ENCODE assay signal across 31 cellular contexts in genomic region chr6:167787896-167788530, GRCh38. TPM values are rescaled to one million over a fixed set of nuclear protein-coding genes. Genes with fewer than 3 reads are reported as not detected.
DNase-seq lines count a peak whose midpoint lies in the region; TF ChIP-seq lines count a peak whose summit lies in the region.
"Had no signal": no experiment of that assay in that cellular context is flagged by ENCODE, and none has a peak within 500 bp of the region (broad histone marks: within the 10 kb centered on the region; RNA-seq: fewer than 3 reads in every experiment).

No MANE protein-coding gene starts in this region.

- no peaks in the 10 kb centered on the region for H3K79me1 ChIP-seq in H9 (ENCODE audit: insufficient read depth, low read depth, low read length, poor library complexity, severe bottlenecking)

- H3K4me1 Mint-ChIP-seq in type B pancreatic cell (ENCODE audit: unreplicated experiment) (peaks cover 5% of the 10 kb centered on the region), H9 (peaks cover 7 to 19% of the 10 kb centered on the region in 2 experiments; a peak in 3 of 4 replicates)
- H3K4me1 Mint-ChIP-seq: activated naive CD8-positive, alpha-beta T cell treated with anti-CD3 and anti-CD28 coated beads for 36 hours; naive thymus-derived CD4-positive, alpha-beta T cell; stimulated activated naive CD8-positive, alpha-beta T cell treated with anti-CD3 and anti-CD28 coated beads, Interleukin-15, amount 100 ng/mL, for 72 hours had no signal

- no peak overlapping the region for H4K91ac ChIP-seq in H9 (ENCODE audit: insufficient read length, low read depth, low read length)

- no peak overlapping the region for H3K27ac Mint-ChIP-seq in type B pancreatic cell
- H3K27ac Mint-ChIP-seq in H9: no peak overlapping the region
- H3K27ac Mint-ChIP-seq: activated naive CD8-positive, alpha-beta T cell treated with anti-CD3 and anti-CD28 coated beads for 36 hours; B cell; CD8-positive, alpha-beta T cell; naive thymus-derived CD4-positive, alpha-beta T cell; stimulated activated naive CD8-positive, alpha-beta T cell treated with anti-CD3 and anti-CD28 coated beads, Interleukin-15, amount 100 ng/mL, for 72 hours had no signal

- H3K4ac ChIP-seq in H9 (ENCODE audit: low read depth, low read length): no peak overlapping the region

- H3K4me3 ChIP-seq in right atrium auricular region (no peak overlapping the region), left ventricle myocardium inferior (no peak overlapping the region), WERI-Rb-1 (ENCODE audit: low read depth, low read length) (no peak overlapping the region), mesodermal cell (ENCODE audit: extremely low read depth, insufficient read depth, low read length, poor library complexity, severe bottlenecking) (no peak overlapping the region)
- H3K4me3 ChIP-seq: cardiac muscle cell, HAP-1 had no signal

- no peaks in the 10 kb centered on the region for H3K27me3 ChIP-seq in right atrium auricular region
- H3K27me3 ChIP-seq in left ventricle myocardium inferior (ENCODE audit: low read depth): no peaks in the 10 kb centered on the region
- H3K27me3 ChIP-seq in WERI-Rb-1 (ENCODE audit: insufficient read depth, low read depth, severe bottlenecking): no peaks in the 10 kb centered on the region
- H3K27me3 ChIP-seq in H9 (ENCODE audit: insufficient read depth, low read length): no peaks in the 10 kb centered on the region
- H3K27me3 ChIP-seq: cardiac muscle cell had no signal

- WGBS in mesodermal cell (ENCODE audit: insufficient coverage in 2 of 2), 2 experiments: 94 to 96% methylated on average over 12 to 15 of the region's 22 CpGs
- no CpG with 5 or more reads among the region's 22 CpGs for WGBS in H9 (ENCODE audit: extremely low coverage, insufficient read length, low lambda C conversion rate)

- H3K27ac ChIP-seq in right atrium auricular region: no peak overlapping the region
- H3K27ac ChIP-seq in left ventricle myocardium inferior (replicated peaks): no peak overlapping the region
- H3K27ac ChIP-seq in WERI-Rb-1: no peak overlapping the region; the same call in 1 of the 2 replicates
- peak overlapping the region; percentile 64 for H3K27ac ChIP-seq in mesodermal cell (ENCODE audit: low read depth, low read length, severe bottlenecking)
- no peak overlapping the region for H3K27ac ChIP-seq in H9 (ENCODE audit: insufficient read length, low read depth, low read length)
- H3K27ac ChIP-seq: HL-60, KMS-11, VCaP had no signal

- H3K4me2 ChIP-seq in H9 (ENCODE audit: insufficient read depth, insufficient read length, low read length): no peak overlapping the region
- H3K4me2 ChIP-seq: KMS-11 had no signal

- intact Hi-C loops in left ventricle myocardium inferior (cut with micrococcal nuclease): no loop called here

- no peak overlapping the region for H2BK15ac ChIP-seq in H9 (ENCODE audit: low read depth, low read length)

- H2AK5ac ChIP-seq in H9 (ENCODE audit: insufficient read length, low read length): no peak overlapping the region

- H4K5ac ChIP-seq in H9 (ENCODE audit: insufficient read length, low read depth, low read length): no peak overlapping the region

- H3K27me3 Mint-ChIP-seq in type B pancreatic cell (no peaks in the 10 kb centered on the region), H9 (ENCODE audit: low read depth) (peaks cover 1% of the 10 kb centered on the region; the same call in 1 of the 2 replicates)

- H3T11ph ChIP-seq in H9 (ENCODE audit: low read length): no peak overlapping the region

- H3K4me1 ChIP-seq in right atrium auricular region (no peaks in the 10 kb centered on the region), left ventricle myocardium inferior (peaks cover 12% of the 10 kb centered on the region), mesodermal cell (ENCODE audit: control insufficient read depth, insufficient read depth, low read length, poor library complexity, severe bottlenecking) (no peaks in the 10 kb centered on the region), H9 (ENCODE audit: insufficient read depth, low read length) (no peaks in the 10 kb centered on the region)

- peak; percentile 36 for DNase-seq in right atrium auricular region (ENCODE audit: low spot score)
- DNase-seq in left ventricle myocardium inferior: no peak
- peak; percentile 79 for DNase-seq in WERI-Rb-1
- DNase-seq in type B pancreatic cell (ENCODE audit: extremely low spot score, unreplicated experiment): peak; percentile 51
- no peak for DNase-seq in stimulated activated naive CD4-positive, alpha-beta T cell treated with Interleukin-2 at 50 U/mL for 16 hours (lab: John Stamatoyannopoulos, UW)
- no peak for DNase-seq in H9
- DNase-seq in NCI-H1105 (lab: John Stamatoyannopoulos, UW): no peak
- DNase-seq: activated CD4-positive, alpha-beta T cell treated with anti-CD3 and anti-CD28 coated beads for 4 hours; activated effector memory CD4-positive, alpha-beta T cell treated with Interleukin-2 at 50 U/mL for 16 hours; activated naive CD8-positive, alpha-beta T cell treated with anti-CD3 and anti-CD28 coated beads for 36 hours; activated T-cell treated with anti-CD3 and anti-CD28 coated beads, Interleukin-2, amount 50 U/mL, for 1 hour; DMS53; left ventricle myocardium superior; midbrain; MM.1S; naive thymus-derived CD4-positive, alpha-beta T cell; NCI-H2107; NCI-H345; NCI-H69; small intestine; stimulated activated CD4-positive, alpha-beta T cell treated with anti-CD3 and anti-CD28 coated beads, Interleukin-1b, Interleukin-23, amount 100 ng/mL, for 48 hours; stimulated activated naive CD8-positive, alpha-beta T cell treated with anti-CD3 and anti-CD28 coated beads, Interleukin-15, amount 100 ng/mL, for 72 hours; T-helper 9 cell had no signal

- no peaks in the 10 kb centered on the region for H3K79me2 ChIP-seq in H9 (ENCODE audit: insufficient read depth, low read length)

- H3K9me3 ChIP-seq in right atrium auricular region (no peaks in the 10 kb centered on the region), left ventricle myocardium inferior (replicated peaks) (no peaks in the 10 kb centered on the region), WERI-Rb-1 (ENCODE audit: severe bottlenecking) (no peaks in the 10 kb centered on the region), mesodermal cell (ENCODE audit: control insufficient read depth, low read length) (no peaks in the 10 kb centered on the region), H9 (ENCODE audit: control insufficient read depth, low read depth, low read length) (no peaks in the 10 kb centered on the region)
- H3K9me3 ChIP-seq: HAP-1 had no signal

- H4K20me1 ChIP-seq in H9 (ENCODE audit: control insufficient read depth, insufficient read depth, insufficient read length): no peaks in the 10 kb centered on the region

- H3K9ac ChIP-seq in H9 (ENCODE audit: extremely low read depth, insufficient read length, low read length): no peak overlapping the region
- H3K9ac ChIP-seq: KMS-11 had no signal

- H3K18ac ChIP-seq in H9 (ENCODE audit: insufficient read length, low read depth, low read length): no peak overlapping the region

- no peak overlapping the region for H4K8ac ChIP-seq in H9 (replicated peaks; ENCODE audit: insufficient read length, low read depth, low read length)

- no peaks in the 10 kb centered on the region for H3K23me2 ChIP-seq in H9 (ENCODE audit: insufficient read length, low read depth, low read length, poor library complexity, severe bottlenecking)

- H3K36me3 Mint-ChIP-seq in type B pancreatic cell (no peaks in the 10 kb centered on the region), H9 (ENCODE audit: insufficient read depth in 1 of 3, low read depth in 3 of 3) (no peaks in the 10 kb centered on the region)
- H3K36me3 Mint-ChIP-seq: activated naive CD8-positive, alpha-beta T cell treated with anti-CD3 and anti-CD28 coated beads for 36 hours; CD8-positive, alpha-beta T cell; naive thymus-derived CD4-positive, alpha-beta T cell had no signal

- no peak overlapping the region for H2BK12ac ChIP-seq in H9 (ENCODE audit: insufficient read length, low read depth, low read length)

- no peak overlapping the region for H2BK120ac ChIP-seq in H9 (ENCODE audit: low read depth, low read length, poor library complexity, severe bottlenecking)

- H3K4me3 Mint-ChIP-seq in type B pancreatic cell (no peak overlapping the region), H9 (no peak overlapping the region)
- H3K4me3 Mint-ChIP-seq: activated naive CD8-positive, alpha-beta T cell treated with anti-CD3 and anti-CD28 coated beads for 36 hours; B cell; CD8-positive, alpha-beta T cell; naive thymus-derived CD4-positive, alpha-beta T cell; stimulated activated naive CD8-positive, alpha-beta T cell treated with anti-CD3 and anti-CD28 coated beads, Interleukin-15, amount 100 ng/mL, for 72 hours had no signal

- no peak overlapping the region for H2AFZ ChIP-seq in H9 (ENCODE audit: low read length)

- H2BK20ac ChIP-seq in H9 (ENCODE audit: low read depth, low read length, poor library complexity, severe bottlenecking): no peak overlapping the region

- no peak overlapping the region for H3K23ac ChIP-seq in H9 (ENCODE audit: insufficient read length, low read depth, low read length)

- H3K36me3 ChIP-seq in right atrium auricular region (no peaks in the 10 kb centered on the region), left ventricle myocardium inferior (no peaks in the 10 kb centered on the region), WERI-Rb-1 (no peaks in the 10 kb centered on the region), mesodermal cell (ENCODE audit: control insufficient read depth, insufficient read depth, low read length) (no peaks in the 10 kb centered on the region)
- H3K36me3 ChIP-seq: cardiac muscle cell, HAP-1 had no signal

- no peak overlapping the region for H2BK5ac ChIP-seq in H9 (ENCODE audit: insufficient read length, low read length)

- no peak overlapping the region for H3K14ac ChIP-seq in H9 (ENCODE audit: insufficient read depth, low read length)

- TF ChIP-seq CTCF in right atrium auricular region (IDR thresholded peaks at IDR 0.05) (no peak), left ventricle myocardium inferior (IDR thresholded peaks at IDR 0.05; ENCODE audit: borderline replicate concordance) (no peak), WERI-Rb-1 (IDR thresholded peaks at IDR 0.05; ENCODE audit: low read depth, low read length) (no peak), type B pancreatic cell (conservative IDR thresholded peaks at IDR 0.05) (no peak), H9 (conservative IDR thresholded peaks at IDR 0.05) (no peak)

- no peaks in the 10 kb centered on the region for H3K9me3 Mint-ChIP-seq in type B pancreatic cell
- H3K9me3 Mint-ChIP-seq in H9: no peaks in the 10 kb centered on the region
- H3K9me3 Mint-ChIP-seq: activated naive CD8-positive, alpha-beta T cell treated with anti-CD3 and anti-CD28 coated beads for 36 hours; CD8-positive, alpha-beta T cell; stimulated activated naive CD8-positive, alpha-beta T cell treated with anti-CD3 and anti-CD28 coated beads, Interleukin-15, amount 100 ng/mL, for 72 hours had no signal

- no peak overlapping the region for H3K56ac ChIP-seq in H9 (ENCODE audit: insufficient read length, low read depth, low read length)

RNA-seq across cellular contexts. Expression of gene AFDN, which starts 38.7 kb away (rescaled TPM):
- total RNA-seq in right atrium auricular region (10 to 100 TPM; 51.6 to 51.8 TPM), left ventricle myocardium inferior (54.9 TPM), type B pancreatic cell (ENCODE audit: low replicate concordance) (140 and 154 TPM in 2 replicates), H9 (2021) (153 and 157 TPM in 2 replicates)
- 128 TPM for polyA plus RNA-seq in mesodermal cell (2013, experiment 1 of 2)
- 122 TPM for polyA plus RNA-seq in mesodermal cell (2013, experiment 2 of 2)

Comparison
In these comparisons a context has a peak if more than half of its experiments do, and no peak if none do; other contexts are left out.
1. DNase-seq: peak in right atrium auricular region (single experiment), WERI-Rb-1 (single experiment) and type B pancreatic cell (single experiment); none in left ventricle myocardium inferior (single experiment), stimulated activated naive CD4-positive, alpha-beta T cell treated with Interleukin-2 at 50 U/mL for 16 hours (single experiment), H9 (single experiment) and NCI-H1105 (single experiment).